In the genomic region with DNA sequence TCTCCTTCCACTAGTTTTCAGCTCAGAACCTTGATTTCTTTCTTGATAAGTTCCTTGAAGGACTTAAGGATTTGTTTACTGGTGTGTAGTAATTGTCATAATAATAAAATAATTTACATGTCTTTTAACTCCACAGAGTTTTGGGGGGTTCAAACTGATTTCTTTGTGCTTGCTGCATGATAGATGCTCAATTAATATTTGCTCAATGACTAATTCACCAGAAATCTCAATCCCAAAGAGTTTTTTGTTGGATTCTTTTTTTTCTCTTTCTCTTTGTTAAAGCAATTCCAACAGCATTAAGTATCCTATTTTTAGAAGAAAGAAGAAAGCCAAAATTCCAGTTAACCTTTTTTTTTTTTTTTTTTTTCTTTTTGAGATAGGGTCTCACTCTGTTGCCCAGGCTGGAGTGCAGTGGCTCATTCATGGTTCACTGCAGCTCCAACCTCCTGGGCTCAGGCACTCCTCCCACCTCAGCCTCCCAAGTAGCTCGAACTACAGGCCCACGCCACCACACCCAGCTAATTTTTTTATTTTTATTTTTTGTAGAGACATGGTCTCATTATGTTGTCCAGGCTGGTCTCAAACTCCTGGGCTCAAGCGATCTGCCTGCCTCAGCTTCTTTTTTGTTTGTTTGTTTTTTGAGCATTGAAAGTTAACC, we compare ENCODE assay signal across 19 cellular contexts.
"Had no signal": no experiment of that assay in that cellular context is flagged by ENCODE, and none has a peak within 500 bp of the region (broad histone marks: within the 10 kb centered on the region; RNA-seq: fewer than 3 reads in every experiment).

No MANE protein-coding gene starts in this region.

- H3K36me3 Mint-ChIP-seq: natural killer cell had no signal

- H3K9me3 Mint-ChIP-seq: natural killer cell; T-helper 1 cell treated with Interleukin-12 subunit alpha and Interleukin-12 subunit beta and Interleukin-4 antibody, amounts not matched to agents 30 μg/mL and 1 μg/mL, for 36 hours had no signal

- H3K27ac Mint-ChIP-seq: progenitor cell of endocrine pancreas had no signal

- ATAC-seq: foreskin keratinocyte, left colon, lower lobe of right lung, natural killer cell, upper lobe of right lung had no signal

- H3K36me3 ChIP-seq: lower lobe of right lung, right atrium auricular region, upper lobe of right lung had no signal

- H3K27me3 ChIP-seq: foreskin keratinocyte, right atrium auricular region, testis, upper lobe of right lung had no signal

- DNase-seq: activated CD4-positive, alpha-beta T cell treated with anti-CD3 and anti-CD28 coated beads for 1 hour; activated CD8-positive, alpha-beta memory T cell treated with anti-CD3 and anti-CD28 coated beads for 24 hours; activated CD8-positive, alpha-beta memory T cell treated with anti-CD3 and anti-CD28 coated beads, Interleukin-2, amount 50 U/mL, for 48 hours; activated gamma-delta T cell treated with Interleukin-2 at 50 U/mL for 16 hours; dermis blood vessel endothelial cell; foreskin keratinocyte; glutamatergic neuron; hippocampal formation; islet precursor cell; left colon; lower lobe of right lung; natural killer cell; testis; upper lobe of right lung; WERI-Rb-1 had no signal

- H3K9me3 ChIP-seq: lower lobe of right lung, right atrium auricular region, testis, upper lobe of right lung had no signal

- H3K27me3 Mint-ChIP-seq: activated naive CD8-positive, alpha-beta T cell; progenitor cell of endocrine pancreas had no signal

- H3K4me3 Mint-ChIP-seq: natural killer cell; T-helper 1 cell treated with Interleukin-12 subunit alpha and Interleukin-12 subunit beta and Interleukin-4 antibody, amounts not matched to agents 30 μg/mL and 1 μg/mL, for 36 hours had no signal

- H3K27ac ChIP-seq: foreskin keratinocyte, lower lobe of right lung, right atrium auricular region, testis, upper lobe of right lung, WERI-Rb-1 had no signal

- H3K4me3 ChIP-seq: lower lobe of right lung, right atrium auricular region, testis, upper lobe of right lung had no signal
